ENCODE assay signal across 14 cellular contexts in genomic region chr18:35032113-35032512, GRCh38.
"Had no signal": no experiment of that assay in that cellular context is flagged by ENCODE, and none has a peak within 500 bp of the region (broad histone marks: within the 10 kb centered on the region; RNA-seq: fewer than 3 reads in every experiment).

No MANE protein-coding gene starts in this region.

- H3K27me3 Mint-ChIP-seq: activated CD4-positive, alpha-beta memory T cell treated with anti-CD3 and anti-CD28 coated beads, Interleukin-2, amount 10 ng/mL, durations not matched to agents 7 days and 5 days; activated naive CD8-positive, alpha-beta T cell treated with anti-CD3 and anti-CD28 coated beads for 36 hours had no signal

- ATAC-seq: activated CD4-positive, CD25-positive, alpha-beta regulatory T cell treated with anti-CD3 and anti-CD28 coated beads, Interleukin-2, amount 50 U/mL, for 24 hours; esophagus mucosa; mucosa of descending colon had no signal

- H3K4me1 Mint-ChIP-seq: neural crest cell had no signal

- H3K9me3 ChIP-seq: breast epithelium, mucosa of descending colon, ovary, thyroid gland, uterus had no signal

- H3K4me1 ChIP-seq: breast epithelium had no signal

- DNase-seq: activated CD4-positive, alpha-beta memory T cell treated with anti-CD3 and anti-CD28 coated beads, Interleukin-2, amount 10 ng/mL, durations not matched to agents 7 days and 5 days; activated CD8-positive, alpha-beta memory T cell treated with anti-CD3 and anti-CD28 coated beads, Interleukin-2, amount 50 U/mL, for 48 hours; activated naive CD8-positive, alpha-beta T cell treated with anti-CD3 and anti-CD28 coated beads for 36 hours; anterior cingulate cortex; mucosa of descending colon; ovary; stimulated activated CD4-positive, alpha-beta T cell treated with anti-CD3 and anti-CD28 coated beads, Interleukin-4, amount 100 ng/mL, for 24 hours; thyroid gland; uterus had no signal

- H3K36me3 Mint-ChIP-seq: activated naive CD8-positive, alpha-beta T cell treated with anti-CD3 and anti-CD28 coated beads for 36 hours had no signal

- H3K9me3 Mint-ChIP-seq: activated naive CD8-positive, alpha-beta T cell treated with anti-CD3 and anti-CD28 coated beads for 36 hours had no signal

- H3K36me3 ChIP-seq: breast epithelium, ovary, thyroid gland, uterus had no signal

- H3K4me3 ChIP-seq: breast epithelium, mucosa of descending colon, ovary, thyroid gland, uterus had no signal

- H3K4me3 Mint-ChIP-seq: activated CD4-positive, alpha-beta memory T cell treated with anti-CD3 and anti-CD28 coated beads, Interleukin-2, amount 10 ng/mL, durations not matched to agents 7 days and 5 days; activated naive CD8-positive, alpha-beta T cell treated with anti-CD3 and anti-CD28 coated beads for 36 hours; neural crest cell had no signal

- H3K27me3 ChIP-seq: breast epithelium, ovary, thyroid gland, uterus had no signal

- H3K27ac Mint-ChIP-seq: activated CD4-positive, alpha-beta memory T cell treated with anti-CD3 and anti-CD28 coated beads, Interleukin-2, amount 10 ng/mL, durations not matched to agents 7 days and 5 days; activated naive CD8-positive, alpha-beta T cell treated with anti-CD3 and anti-CD28 coated beads for 36 hours; activated T-helper 2 cell treated with anti-CD3 and anti-CD28 coated beads, Interferon-gamma antibody, Interleukin-2, Interleukin-4, amounts not matched to agents 10 μg/mL and 5 μg/mL and 100 μg/mL, durations not matched to agents 14 hours and 24 hours and 36 hours had no signal

- H3K27ac ChIP-seq: breast epithelium, ovary, thyroid gland, uterus had no signal
